In the genomic region with DNA sequence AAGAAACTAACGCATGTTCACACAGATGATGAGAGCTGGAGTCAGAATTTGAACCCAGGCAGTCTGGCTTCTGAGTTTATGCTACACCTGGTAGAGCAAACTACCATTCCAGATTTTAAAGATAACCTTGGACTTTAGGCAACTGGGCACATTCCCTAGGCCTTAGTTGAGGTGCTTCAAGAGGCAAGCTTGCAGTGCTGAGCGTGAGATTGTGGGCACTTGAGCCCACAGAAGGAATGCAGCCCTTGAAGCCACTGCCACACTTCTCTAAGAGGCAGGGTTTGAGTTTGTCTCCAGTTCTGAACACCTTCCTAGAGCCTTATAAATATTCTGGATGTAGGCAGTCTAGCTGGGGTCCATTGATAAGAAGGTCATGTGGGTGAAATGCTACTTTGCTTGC, we compare ENCODE assay signal across 15 cellular contexts.
A peak's percentile ranks its signal among the peaks of the same experiment; 100 is the strongest.
DNase-seq lines count a peak whose midpoint lies in the region; ATAC-seq and TF ChIP-seq lines count a peak whose summit lies in the region.
"Had no signal": no experiment of that assay in that cellular context is flagged by ENCODE, and none has a peak within 500 bp of the region (broad histone marks: within the 10 kb centered on the region; RNA-seq: fewer than 3 reads in every experiment).

No MANE protein-coding gene starts in this region.

- no peak for ATAC-seq in activated T-cell treated with anti-CD3 and anti-CD28 coated beads, Interleukin-2, amount 50 U/mL, for 4 hours
- ATAC-seq: A549 had no signal

- H3K4me2 ChIP-seq in BLaER1: peak overlapping the region; percentile 51
- peak overlapping the region; percentile 4 for H3K4me2 ChIP-seq in Loucy (ENCODE audit: low read depth, low read length, poor library complexity, severe bottlenecking)
- no peak overlapping the region for H3K4me2 ChIP-seq in H9 (ENCODE audit: insufficient read depth, insufficient read length, low read length)
- H3K4me2 ChIP-seq: A549 had no signal

- H3K4me3 Mint-ChIP-seq in activated T-cell treated with anti-CD3 and anti-CD28 coated beads, Interleukin-2, amount 50 U/mL, for 4 hours: no peak overlapping the region
- H3K4me3 Mint-ChIP-seq in H9: no peak overlapping the region
- H3K4me3 Mint-ChIP-seq: B cell; CD4-positive, alpha-beta T cell had no signal

- H4K91ac ChIP-seq in H9 (ENCODE audit: insufficient read length, low read depth, low read length): no peak overlapping the region

- H3K9me3 ChIP-seq in BLaER1 (no peaks in the 10 kb centered on the region), Loucy (ENCODE audit: insufficient read depth, low read depth, low read length) (no peaks in the 10 kb centered on the region), right atrium auricular region (no peaks in the 10 kb centered on the region), H9 (ENCODE audit: control insufficient read depth, low read depth, low read length) (no peaks in the 10 kb centered on the region)
- H3K9me3 ChIP-seq: A549, Caco-2 had no signal

- no peaks in the 10 kb centered on the region for H3F3A ChIP-seq in Loucy (ENCODE audit: low read depth)

- no peak overlapping the region for H3K27ac Mint-ChIP-seq in H9
- H3K27ac Mint-ChIP-seq: B cell; CD4-positive, alpha-beta T cell had no signal

- no peak overlapping the region for H2BK12ac ChIP-seq in H9 (ENCODE audit: insufficient read length, low read depth, low read length)

- no peaks in the 10 kb centered on the region for H3K79me1 ChIP-seq in H9 (ENCODE audit: insufficient read depth, low read depth, low read length, poor library complexity, severe bottlenecking)

- no peak for DNase-seq in epithelial cell of prostate (ENCODE audit: low read depth, low spot score)
- DNase-seq in myocyte (ENCODE audit: low read depth): peak; percentile 69
- no peak for DNase-seq in right atrium auricular region (ENCODE audit: low spot score)
- DNase-seq in activated T-cell treated with anti-CD3 and anti-CD28 coated beads, Interleukin-2, amount 50 U/mL, for 4 hours: no peak
- no peak for DNase-seq in RPMI8226
- DNase-seq in H9: no peak
- DNase-seq: Caco-2; CD4-positive, alpha-beta T cell; HCEC 1CT had no signal

- H3K23me2 ChIP-seq in H9 (ENCODE audit: insufficient read length, low read depth, low read length, poor library complexity, severe bottlenecking): no peaks in the 10 kb centered on the region

- H3K14ac ChIP-seq in H9 (ENCODE audit: insufficient read depth, low read length): no peak overlapping the region

- WGBS in H9 (ENCODE audit: extremely low coverage, insufficient read length, low lambda C conversion rate): no CpG with 5 or more reads among the region's 2 CpGs

- peaks cover 6% of the 10 kb centered on the region for H3K27me3 Mint-ChIP-seq in activated T-cell treated with anti-CD3 and anti-CD28 coated beads, Interleukin-2, amount 50 U/mL, for 4 hours (ENCODE audit: low read depth)
- no peaks in the 10 kb centered on the region for H3K27me3 Mint-ChIP-seq in H9 (ENCODE audit: low read depth)

- H4K5ac ChIP-seq in H9 (ENCODE audit: insufficient read length, low read depth, low read length): no peak overlapping the region

- no peaks in the 10 kb centered on the region for H3K9me3 Mint-ChIP-seq in activated T-cell treated with anti-CD3 and anti-CD28 coated beads, Interleukin-2, amount 50 U/mL, for 4 hours
- H3K9me3 Mint-ChIP-seq in H9: no peaks in the 10 kb centered on the region; a peak in 1 of 5 replicates
- H3K9me3 Mint-ChIP-seq: CD4-positive, alpha-beta T cell had no signal

- no peak overlapping the region for H2BK120ac ChIP-seq in H9 (ENCODE audit: low read depth, low read length, poor library complexity, severe bottlenecking)

- no peak overlapping the region for H3K4ac ChIP-seq in H9 (ENCODE audit: low read depth, low read length)

- H2AFZ ChIP-seq in Loucy (ENCODE audit: low read length) (no peak overlapping the region), H9 (ENCODE audit: low read length) (no peak overlapping the region)

- H3K36me3 ChIP-seq in BLaER1 (no peaks in the 10 kb centered on the region), Loucy (ENCODE audit: insufficient read depth, low read length) (no peaks in the 10 kb centered on the region), right atrium auricular region (no peaks in the 10 kb centered on the region)

- H3K23ac ChIP-seq in H9 (ENCODE audit: insufficient read length, low read depth, low read length): no peak overlapping the region

- H3K4me3 ChIP-seq in BLaER1 (no peak overlapping the region), Loucy (ENCODE audit: low read length, poor library complexity, severe bottlenecking) (no peak overlapping the region), right atrium auricular region (no peak overlapping the region)
- H3K4me3 ChIP-seq: A549 had no signal

- H3K9me2 ChIP-seq in Loucy (replicated peaks; ENCODE audit: low read depth, low read length): no peaks in the 10 kb centered on the region

- H3K18ac ChIP-seq in H9 (ENCODE audit: insufficient read length, low read depth, low read length): no peak overlapping the region

- H3K27me3 ChIP-seq in BLaER1 (no peaks in the 10 kb centered on the region), Loucy (ENCODE audit: insufficient read depth, low read length, poor library complexity, severe bottlenecking) (no peaks in the 10 kb centered on the region), right atrium auricular region (no peaks in the 10 kb centered on the region), H9 (ENCODE audit: insufficient read depth, low read length) (no peaks in the 10 kb centered on the region)

- H2AK5ac ChIP-seq in H9 (ENCODE audit: insufficient read length, low read length): no peak overlapping the region

- no peak overlapping the region for H4K8ac ChIP-seq in H9 (replicated peaks; ENCODE audit: insufficient read length, low read depth, low read length)

- H4K20me1 ChIP-seq in BLaER1 (no peaks in the 10 kb centered on the region), Loucy (ENCODE audit: insufficient read depth, low read length, poor library complexity, severe bottlenecking) (no peaks in the 10 kb centered on the region), H9 (ENCODE audit: control insufficient read depth, insufficient read depth, insufficient read length) (no peaks in the 10 kb centered on the region)

- no peak overlapping the region for H2BK20ac ChIP-seq in H9 (ENCODE audit: low read depth, low read length, poor library complexity, severe bottlenecking)

- H3T11ph ChIP-seq in H9 (ENCODE audit: low read length): no peak overlapping the region

- no peaks in the 10 kb centered on the region for H3K79me2 ChIP-seq in Loucy (ENCODE audit: insufficient read depth, low read length)
- no peaks in the 10 kb centered on the region for H3K79me2 ChIP-seq in H9 (ENCODE audit: insufficient read depth, low read length)

- no peak overlapping the region for H3K56ac ChIP-seq in H9 (ENCODE audit: insufficient read length, low read depth, low read length)

- no peak overlapping the region for H2BK15ac ChIP-seq in H9 (ENCODE audit: low read depth, low read length)

- no peaks in the 10 kb centered on the region for H3K4me1 Mint-ChIP-seq in activated T-cell treated with anti-CD3 and anti-CD28 coated beads, Interleukin-2, amount 50 U/mL, for 4 hours (ENCODE audit: low read depth)
- no peaks in the 10 kb centered on the region for H3K4me1 Mint-ChIP-seq in H9
- H3K4me1 Mint-ChIP-seq: B cell had no signal

- no peak overlapping the region for H3K27ac ChIP-seq in BLaER1
- peak overlapping the region; percentile 77 for H3K27ac ChIP-seq in epithelial cell of prostate
- H3K27ac ChIP-seq in right atrium auricular region: no peak overlapping the region
- no peak overlapping the region for H3K27ac ChIP-seq in H9 (ENCODE audit: insufficient read length, low read depth, low read length)
- H3K27ac ChIP-seq: 22Rv1, A549, C4-2B had no signal

- H2BK5ac ChIP-seq in H9 (ENCODE audit: insufficient read length, low read length): no peak overlapping the region

- H3K36me3 Mint-ChIP-seq in activated T-cell treated with anti-CD3 and anti-CD28 coated beads, Interleukin-2, amount 50 U/mL, for 4 hours (ENCODE audit: insufficient read depth): no peaks in the 10 kb centered on the region
- no peaks in the 10 kb centered on the region; a peak in 1 of 7 replicates for H3K36me3 Mint-ChIP-seq in H9 (ENCODE audit: insufficient read depth in 1 of 3, low read depth in 3 of 3)

- H3K4me1 ChIP-seq in BLaER1 (peaks cover 15% of the 10 kb centered on the region), Loucy (ENCODE audit: insufficient read depth, low read length, poor library complexity, severe bottlenecking) (peaks cover 9% of the 10 kb centered on the region), right atrium auricular region (no peaks in the 10 kb centered on the region), H9 (ENCODE audit: insufficient read depth, low read length) (no peaks in the 10 kb centered on the region)
- H3K4me1 ChIP-seq: A549, Caco-2 had no signal

- TF ChIP-seq CTCF in Loucy (conservative IDR thresholded peaks at IDR 0.05; ENCODE audit: low read length) (no peak), right atrium auricular region (IDR thresholded peaks at IDR 0.05) (no peak), H9 (conservative IDR thresholded peaks at IDR 0.05) (no peak)

- H3K9ac ChIP-seq in BLaER1 (no peak overlapping the region), Loucy (ENCODE audit: low read depth, low read length, poor library complexity, severe bottlenecking) (no peak overlapping the region), H9 (ENCODE audit: extremely low read depth, insufficient read length, low read length) (no peak overlapping the region)
